ENCODE assay signal across 25 cellular contexts in genomic region chr3:101050061-101050460, GRCh38. TPM values are rescaled to one million over a fixed set of nuclear protein-coding genes. Genes with fewer than 3 reads are reported as not detected.
"Had no signal": no experiment of that assay in that cellular context is flagged by ENCODE, and none has a peak within 500 bp of the region (broad histone marks: within the 10 kb centered on the region; RNA-seq: fewer than 3 reads in every experiment).

No MANE protein-coding gene starts in this region.

- H3K9me3 ChIP-seq: body of pancreas, SJSA1 had no signal

- H3K4me3 ChIP-seq: body of pancreas, SJSA1 had no signal

- H3K4me1 ChIP-seq: body of pancreas, SJSA1 had no signal

- DNase-seq: activated CD4-positive, alpha-beta T cell treated with anti-CD3 and anti-CD28 coated beads for 48 hours; activated CD4-positive, alpha-beta T cell treated with anti-CD3 and anti-CD28 coated beads, Interleukin-2, amount 50 U/mL, for 4 hours; activated CD4-positive, CD25-positive, alpha-beta regulatory T cell treated with anti-CD3 and anti-CD28 coated beads, Interleukin-2, amount 50 U/mL, for 72 hours; activated CD8-positive, alpha-beta memory T cell treated with anti-CD3 and anti-CD28 coated beads, Interleukin-2, amount 10 ng/mL, durations not matched to agents 7 days and 5 days; activated effector memory CD4-positive, alpha-beta T cell treated with Interleukin-2 at 50 U/mL for 16 hours; activated naive CD4-positive, alpha-beta T cell; activated T-cell treated with anti-CD3 and anti-CD28 coated beads, Interleukin-2, amount 50 U/mL, for 24 hours; aorta; body of pancreas; NCI-H1105 treated with DMSO at 0.1 percent for 48 hours; NCI-H1436 treated with DMSO at 0.1 percent for 48 hours; NCI-H187; NCI-H2081; NCI-H510A treated with DMSO at 0.1 percent for 48 hours; NCI-H69; NK-92 treated with Interleukin-12 subunit alpha and Interleukin-12 subunit beta, amount 100 ng/mL, for 24 hours; OCI-M1; Right ventricle myocardium superior; RPMI8226; T-helper 17 cell; T-helper 9 cell had no signal

- H3K36me3 ChIP-seq: SJSA1 had no signal

- H3K27me3 ChIP-seq: body of pancreas, SJSA1 had no signal

- ATAC-seq: activated CD8-positive, alpha-beta memory T cell treated with anti-CD3 and anti-CD28 coated beads, Interleukin-2, amount 10 ng/mL, durations not matched to agents 7 days and 5 days; body of pancreas; Panc1; T-helper 17 cell; WTC11 had no signal

- H3K27ac ChIP-seq: body of pancreas, SJSA1 had no signal

RNA-seq across cellular contexts. Expression of gene ABI3BP, which starts 56.8 kb away (rescaled TPM):
- total RNA-seq: activated T-helper 1 cell treated with anti-CD3 and anti-CD28 coated beads, Interleukin-12 subunit alpha, Interleukin-12 subunit beta, Interleukin-2, Interleukin-4 antibody, amounts not matched to agents 30 ng/mL and 10 ng/mL and 1 ng/mL, durations not matched to agents 14 hours and 24 hours and 36 hours; T-helper 17 cell had no signal
